8 cellular contexts compared by ENCODE assay signal in the genomic region with DNA sequence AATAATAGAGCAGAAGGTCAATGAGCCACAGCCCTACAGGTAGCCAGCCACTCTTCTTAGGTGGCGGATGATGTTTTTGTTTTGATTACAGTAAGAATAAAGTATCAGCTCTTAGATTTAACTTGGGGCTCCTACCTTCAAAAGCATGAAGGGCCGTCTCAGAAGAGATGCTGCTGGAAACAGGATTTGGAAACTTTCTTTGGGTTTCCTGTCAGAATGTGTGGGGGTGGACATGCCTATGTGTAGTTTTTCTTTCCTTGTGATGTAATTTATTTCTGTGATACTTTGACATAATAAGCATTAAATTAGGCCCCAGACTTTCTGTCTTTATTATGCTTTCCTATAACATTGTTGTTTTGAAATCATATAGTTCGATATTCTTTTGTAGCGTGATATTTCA. TPM values are rescaled to one million over a fixed set of nuclear protein-coding genes. Genes with fewer than 3 reads are reported as not detected.
DNase-seq lines count a peak whose midpoint lies in the region; FAIRE-seq and TF ChIP-seq lines count a peak whose summit lies in the region.

No MANE protein-coding gene starts in this region.

- H3K36me3 Mint-ChIP-seq in activated naive CD4-positive, alpha-beta T cell treated with anti-CD3 and anti-CD28 coated beads for 36 hours (ENCODE audit: low read depth) = peaks cover 23% of the 10 kb centered on the region
- peaks cover 38% of the 10 kb centered on the region for H3K36me3 Mint-ChIP-seq in activated CD4-positive, alpha-beta memory T cell treated with anti-CD3 and anti-CD28 coated beads for 36 hours

- no peaks in the 10 kb centered on the region for H4K20me1 ChIP-seq in keratinocyte (ENCODE audit: control insufficient read depth, extremely low read depth, insufficient read depth, low read length)

- FAIRE-seq in keratinocyte (lab: Jason Lieb, UNC) = no peak

- no peaks in the 10 kb centered on the region for H3K9me1 ChIP-seq in keratinocyte (ENCODE audit: control insufficient read depth, extremely low read depth, insufficient read depth, low read length)

- no peak for TF ChIP-seq POLR2A in thyroid gland (IDR thresholded peaks at IDR 0.05)

- H3K4me3 ChIP-seq in keratinocyte (ENCODE audit: control insufficient read depth in 2 of 3, extremely low read depth in 1 of 3, insufficient read depth in 2 of 3, low read depth in 1 of 3, low read length in 3 of 3) = peak overlapping the region; percentile 73 to 86 (median 82)
- peak overlapping the region in 2 of 3 donors; percentile 82 to 84 for H3K4me3 ChIP-seq in thyroid gland (replicated peaks in 1 of 3)

- dilution Hi-C loops in keratinocyte (cut with MboI; ENCODE audit: extremely low pct_ligation_motif_present, low sequenced_read_pairs) = no loop called here

- no peaks in the 10 kb centered on the region for H3K27me3 Mint-ChIP-seq in activated naive CD4-positive, alpha-beta T cell treated with anti-CD3 and anti-CD28 coated beads for 36 hours (ENCODE audit: low read depth)
- no peaks in the 10 kb centered on the region for H3K27me3 Mint-ChIP-seq in activated CD4-positive, alpha-beta memory T cell treated with anti-CD3 and anti-CD28 coated beads for 36 hours

- peaks cover 0 to 3% of the 10 kb centered on the region in 2 experiments for H3K36me3 ChIP-seq in keratinocyte (ENCODE audit: control insufficient read depth in 2 of 2, extremely low read depth in 1 of 2, insufficient read depth in 2 of 2, low read length in 2 of 2)
- no peaks in the 10 kb centered on the region for H3K36me3 ChIP-seq in thyroid gland

- CTCF ChIA-PET in activated naive CD4-positive, alpha-beta T cell treated with anti-CD3 and anti-CD28 coated beads for 36 hours (lab: Charles Lee) = interaction anchor here (0.6 to 2.9 kb wide), 3 partner anchors 28 to 113 kb away, joined by 3 to 16 read pairs (median 12); no protein-coding TSS in a partner anchor
- CTCF ChIA-PET in activated CD4-positive, alpha-beta memory T cell treated with anti-CD3 and anti-CD28 coated beads for 36 hours (lab: Charles Lee) = interaction anchor here (0.7 to 12.3 kb wide), 7 partner anchors 10 to 139 kb away, joined by 3 to 104 read pairs (median 3); no protein-coding TSS in a partner anchor

- no peak for TF ChIP-seq CTCF in keratinocyte (optimal IDR thresholded peaks at IDR 0.05 in 1 of 3, IDR thresholded peaks at IDR 0.05 in 1 of 3, conservative IDR thresholded peaks at IDR 0.05 in 1 of 3; ENCODE audit: extremely low read depth in 1 of 3, insufficient read depth in 2 of 3, low read length in 3 of 3)
- TF ChIP-seq CTCF in thyroid gland (IDR thresholded peaks at IDR 0.05) = no peak

- H3K9me3 Mint-ChIP-seq in activated naive CD4-positive, alpha-beta T cell treated with anti-CD3 and anti-CD28 coated beads for 36 hours = no peaks in the 10 kb centered on the region
- no peaks in the 10 kb centered on the region for H3K9me3 Mint-ChIP-seq in activated CD4-positive, alpha-beta memory T cell treated with anti-CD3 and anti-CD28 coated beads for 36 hours

- H3K9me3 ChIP-seq in keratinocyte (ENCODE audit: control insufficient read depth, low read depth, low read length) = no peaks in the 10 kb centered on the region
- no peaks in the 10 kb centered on the region for H3K9me3 ChIP-seq in thyroid gland

- peak overlapping the region; percentile 98 for H3K4me2 ChIP-seq in keratinocyte (ENCODE audit: control insufficient read depth, extremely low read depth, insufficient read depth, low read depth, low read length)

- intact Hi-C loops in activated naive CD4-positive, alpha-beta T cell treated with anti-CD3 and anti-CD28 coated beads for 36 hours (cut with micrococcal nuclease) = loop anchor here (1.0 to 10.0 kb wide), 5 partner anchors 8 to 946 kb away; partner anchors contain the start of genes CD53, DDX20 and KCNA3
- intact Hi-C loops in activated CD4-positive, alpha-beta memory T cell treated with anti-CD3 and anti-CD28 coated beads for 36 hours (cut with micrococcal nuclease) = loop anchor here (1.0 kb wide), 1 partner anchor 8 kb away; no protein-coding TSS in a partner anchor
- intact Hi-C loops in thyroid gland (cut with DNase I) = no loop called here

- peak overlapping the region; percentile 96 for H3K27ac Mint-ChIP-seq in activated naive CD4-positive, alpha-beta T cell treated with anti-CD3 and anti-CD28 coated beads for 36 hours
- H3K27ac Mint-ChIP-seq in activated CD4-positive, alpha-beta memory T cell treated with anti-CD3 and anti-CD28 coated beads for 36 hours = peak overlapping the region; percentile 97

- peaks cover 15% of the 10 kb centered on the region for H3K4me1 ChIP-seq in keratinocyte (ENCODE audit: control insufficient read depth, extremely low read depth, insufficient read depth, low read length)
- peaks cover 24 to 26% of the 10 kb centered on the region in 2 donors for H3K4me1 ChIP-seq in thyroid gland

- peak overlapping the region; percentile 78 for H3K9ac ChIP-seq in keratinocyte (ENCODE audit: control insufficient read depth, extremely low read depth, insufficient read depth, low read length)

- peaks cover 60% of the 10 kb centered on the region for H3K79me2 ChIP-seq in keratinocyte (ENCODE audit: control insufficient read depth, insufficient read depth, low read length)

- peak; percentile 46 for DNase-seq in activated naive CD4-positive, alpha-beta T cell treated with anti-CD3 and anti-CD28 coated beads for 36 hours
- DNase-seq in activated naive CD4-positive, alpha-beta T cell treated with Interleukin-2 at 50 U/mL for 16 hours = no peak
- DNase-seq in activated CD4-positive, alpha-beta memory T cell treated with anti-CD3 and anti-CD28 coated beads for 36 hours = peak; percentile 45
- DNase-seq in keratinocyte (ENCODE audit: low read depth, low spot score) = no peak
- DNase-seq in thyroid gland = no peak
- DNase-seq in HT-29 (ENCODE audit: low spot score) = no peak
- DNase-seq in NOMO-1 treated with dmso at 0.1 percent for 144 hours (lab: John Stamatoyannopoulos, UW; ENCODE audit: unreplicated experiment) = no peak
- no peak for DNase-seq in germinal center (ENCODE audit: low spot score)

- peak overlapping the region; percentile 51 for H3K27ac ChIP-seq in keratinocyte (ENCODE audit: control insufficient read depth, insufficient read depth, low read length)
- H3K27ac ChIP-seq in thyroid gland = peak overlapping the region; percentile 93 to 99 (median 96)

- POLR2A ChIA-PET in activated CD4-positive, alpha-beta memory T cell treated with anti-CD3 and anti-CD28 coated beads for 36 hours (lab: Charles Lee) = interaction anchor here (0.9 to 12.4 kb wide), 6 partner anchors 9 to 114 kb away, joined by 3 to 151 read pairs (median 13); no protein-coding TSS in a partner anchor

- H3K4me3 Mint-ChIP-seq in activated naive CD4-positive, alpha-beta T cell treated with anti-CD3 and anti-CD28 coated beads for 36 hours = peak overlapping the region; percentile 93
- peak overlapping the region; percentile 95 for H3K4me3 Mint-ChIP-seq in activated CD4-positive, alpha-beta memory T cell treated with anti-CD3 and anti-CD28 coated beads for 36 hours

- H2AFZ ChIP-seq in keratinocyte (ENCODE audit: control insufficient read depth, low read length) = no peak overlapping the region

- WGBS in thyroid gland, 2 donors = 55 to 77% methylated on average over 4 of the region's 4 CpGs

- H3K27me3 ChIP-seq in keratinocyte (ENCODE audit: control insufficient read depth, extremely low read depth, insufficient read depth, low read length) (no peaks in the 10 kb centered on the region), thyroid gland (no peaks in the 10 kb centered on the region)

- peaks cover 73% of the 10 kb centered on the region for H3K4me1 Mint-ChIP-seq in activated naive CD4-positive, alpha-beta T cell treated with anti-CD3 and anti-CD28 coated beads for 36 hours (ENCODE audit: low read depth)
- peaks cover 67% of the 10 kb centered on the region for H3K4me1 Mint-ChIP-seq in activated CD4-positive, alpha-beta memory T cell treated with anti-CD3 and anti-CD28 coated beads for 36 hours (ENCODE audit: low read depth)

RNA-seq across cellular contexts. Expression of gene RAP1A, which starts 1.5 kb away (rescaled TPM):
- total RNA-seq in activated naive CD4-positive, alpha-beta T cell treated with anti-CD3 and anti-CD28 coated beads for 36 hours = 100 to 1,000 TPM; 152 to 155 TPM
- total RNA-seq in activated CD4-positive, alpha-beta memory T cell treated with anti-CD3 and anti-CD28 coated beads for 36 hours = 100 to 1,000 TPM; 292 to 294 TPM
- 35.2 to 70.3 TPM (median 43.9 TPM) in 3 replicates for polyA plus RNA-seq in keratinocyte
- polyA plus RNA-seq in keratinocyte (2011; ENCODE audit: low read depth) = 119 TPM
- polyA plus RNA-seq in keratinocyte (2011; cell fraction: cytosol; rRNA removed) = 56.5 and 106 TPM in 2 replicates
- 21.5 and 25.7 TPM in 2 replicates for polyA plus RNA-seq in keratinocyte (2011; cell fraction: nucleus; rRNA removed)
- 50.9 and 55.7 TPM in 2 replicates for polyA plus RNA-seq in keratinocyte (2012; ENCODE audit: low replicate concordance)
- 9.2 to 29.5 TPM (median 13.0 TPM) in 3 replicates for polyA minus RNA-seq in keratinocyte
- polyA minus RNA-seq in keratinocyte (2011; cell fraction: cytosol; rRNA and poly(A)+ RNA removed) = 17.3 TPM
- polyA minus RNA-seq in keratinocyte (2011; cell fraction: nucleus; rRNA and poly(A)+ RNA removed) = 1.7 and 8.6 TPM in 2 replicates
- total RNA-seq in thyroid gland = 10 to 100 TPM; 54.2 to 91.7 (median 71.9) TPM
- total RNA-seq in HT-29 (2014; rRNA removed; shearing (Covaris generic)) = 4.1 and 4.2 TPM in 2 replicates

Comparison
In these comparisons a context has a peak if more than half of its experiments do, and no peak if none do; other contexts are left out.
1. DNase-seq: peak in activated naive CD4-positive, alpha-beta T cell treated with anti-CD3 and anti-CD28 coated beads for 36 hours (single experiment) and activated CD4-positive, alpha-beta memory T cell treated with anti-CD3 and anti-CD28 coated beads for 36 hours (single experiment); none in activated naive CD4-positive, alpha-beta T cell treated with Interleukin-2 at 50 U/mL for 16 hours (single experiment), keratinocyte (single experiment), thyroid gland (0 of 2), HT-29 (single experiment), NOMO-1 treated with dmso at 0.1 percent for 144 hours (single experiment) and germinal center (single experiment).
2. RNA of gene RAP1A, which starts 1.5 kb away (total RNA-seq): 292 to 294 TPM in activated CD4-positive, alpha-beta memory T cell treated with anti-CD3 and anti-CD28 coated beads for 36 hours, 152 to 155 TPM in activated naive CD4-positive, alpha-beta T cell treated with anti-CD3 and anti-CD28 coated beads for 36 hours and 54.2 to 91.7 TPM in thyroid gland; 4.1 to 4.2 TPM in HT-29; every median in the first group is over 10 times any median in the second.